15 cellular contexts compared by ENCODE assay signal in the genomic region with DNA sequence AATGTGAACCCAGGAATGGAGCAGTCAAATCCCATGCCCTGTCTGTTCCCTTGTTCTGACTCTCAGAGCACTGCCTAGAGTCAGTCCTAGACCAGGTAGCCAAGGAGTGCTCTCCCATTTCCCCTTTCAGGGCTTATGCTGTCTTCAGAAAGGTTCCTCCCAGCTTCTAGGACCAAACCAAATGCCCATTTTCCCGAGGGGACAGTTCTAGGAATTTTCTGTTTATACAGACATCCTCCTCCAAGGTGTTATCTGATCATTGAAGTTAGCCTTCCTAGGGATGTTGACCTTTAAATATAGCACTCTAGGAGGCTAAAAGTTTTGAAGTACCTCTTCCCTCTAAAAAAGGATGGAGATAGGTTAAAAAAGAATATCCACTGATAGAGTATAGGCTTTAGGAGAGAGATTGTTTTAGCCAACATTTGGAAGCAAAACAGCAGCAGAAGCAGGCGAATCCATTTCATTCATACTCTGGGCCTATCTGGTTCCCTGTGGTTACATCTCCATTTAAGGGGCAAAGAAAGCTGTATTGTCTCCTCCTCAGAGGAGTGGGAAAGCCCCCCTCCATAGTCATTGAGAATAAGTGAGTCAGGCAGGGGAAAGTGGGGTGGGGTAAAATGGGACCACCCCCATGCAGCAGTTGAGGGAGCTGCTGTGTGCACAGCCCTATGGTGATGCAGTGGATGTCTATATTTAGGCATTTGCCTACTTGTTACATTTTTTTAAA.
"Had no signal": no experiment of that assay in that cellular context is flagged by ENCODE, and none has a peak within 500 bp of the region (broad histone marks: within the 10 kb centered on the region; RNA-seq: fewer than 3 reads in every experiment).

No MANE protein-coding gene starts in this region.

- H3K4me1 Mint-ChIP-seq: activated T-helper 17 cell treated with anti-CD3 and anti-CD28 coated beads, Interleukin-2, amount 50 U/mL, for 72 hours; nephron; stimulated activated effector memory CD8-positive, alpha-beta T cell treated with anti-CD3 and anti-CD28 coated beads, Interleukin-12 subunit alpha, Interleukin-12 subunit beta, amount 100 ng/mL, for 72 hours had no signal

- H3K36me3 Mint-ChIP-seq: stimulated activated effector memory CD8-positive, alpha-beta T cell treated with anti-CD3 and anti-CD28 coated beads, Interleukin-12 subunit alpha, Interleukin-12 subunit beta, amount 100 ng/mL, for 72 hours had no signal

- H3K4me3 Mint-ChIP-seq: activated T-helper 17 cell treated with anti-CD3 and anti-CD28 coated beads, Interleukin-2, amount 50 U/mL, for 72 hours; nephron; stimulated activated effector memory CD8-positive, alpha-beta T cell treated with anti-CD3 and anti-CD28 coated beads, Interleukin-12 subunit alpha, Interleukin-12 subunit beta, amount 100 ng/mL, for 72 hours had no signal

- H3K4me3 ChIP-seq: gastroesophageal sphincter, heart right ventricle, ovary, thyroid gland had no signal

- DNase-seq: activated CD4-positive, alpha-beta T cell treated with anti-CD3 and anti-CD28 coated beads, Interleukin-2, amount 50 U/mL, for 48 hours; activated naive CD4-positive, alpha-beta T cell treated with Interleukin-2 at 50 U/mL for 16 hours; aorta; erythroblast; heart right ventricle; kidney glomerular epithelial cell; left ventricle myocardium superior; mesenchymal stem cell; ovary; thyroid gland had no signal

- FAIRE-seq: urothelium cell line had no signal

- H3K27ac Mint-ChIP-seq: activated T-helper 17 cell treated with anti-CD3 and anti-CD28 coated beads, Interleukin-2, amount 50 U/mL, for 72 hours; nephron; stimulated activated effector memory CD8-positive, alpha-beta T cell treated with anti-CD3 and anti-CD28 coated beads, Interleukin-12 subunit alpha, Interleukin-12 subunit beta, amount 100 ng/mL, for 72 hours had no signal

- ATAC-seq: activated T-helper 17 cell treated with anti-CD3 and anti-CD28 coated beads, Interleukin-2, amount 50 U/mL, for 72 hours; gastroesophageal sphincter; heart right ventricle; left ventricle myocardium superior; stimulated activated effector memory CD8-positive, alpha-beta T cell treated with anti-CD3 and anti-CD28 coated beads, Interleukin-12 subunit alpha, Interleukin-12 subunit beta, amount 100 ng/mL, for 72 hours had no signal

- H3K9me3 Mint-ChIP-seq: activated T-helper 17 cell treated with anti-CD3 and anti-CD28 coated beads, Interleukin-2, amount 50 U/mL, for 72 hours; nephron; stimulated activated effector memory CD8-positive, alpha-beta T cell treated with anti-CD3 and anti-CD28 coated beads, Interleukin-12 subunit alpha, Interleukin-12 subunit beta, amount 100 ng/mL, for 72 hours had no signal

- H3K4me1 ChIP-seq: gastroesophageal sphincter, thyroid gland had no signal

- H3K9me3 ChIP-seq: gastroesophageal sphincter, heart right ventricle, ovary, thyroid gland had no signal

- H3K36me3 ChIP-seq: gastroesophageal sphincter, heart right ventricle, ovary, thyroid gland had no signal

- H3K27me3 ChIP-seq: gastroesophageal sphincter, heart right ventricle, ovary, thyroid gland had no signal

- H3K27ac ChIP-seq: gastroesophageal sphincter, heart right ventricle, ovary, thyroid gland had no signal
